3 cellular contexts compared by ENCODE assay signal in the genomic region with DNA sequence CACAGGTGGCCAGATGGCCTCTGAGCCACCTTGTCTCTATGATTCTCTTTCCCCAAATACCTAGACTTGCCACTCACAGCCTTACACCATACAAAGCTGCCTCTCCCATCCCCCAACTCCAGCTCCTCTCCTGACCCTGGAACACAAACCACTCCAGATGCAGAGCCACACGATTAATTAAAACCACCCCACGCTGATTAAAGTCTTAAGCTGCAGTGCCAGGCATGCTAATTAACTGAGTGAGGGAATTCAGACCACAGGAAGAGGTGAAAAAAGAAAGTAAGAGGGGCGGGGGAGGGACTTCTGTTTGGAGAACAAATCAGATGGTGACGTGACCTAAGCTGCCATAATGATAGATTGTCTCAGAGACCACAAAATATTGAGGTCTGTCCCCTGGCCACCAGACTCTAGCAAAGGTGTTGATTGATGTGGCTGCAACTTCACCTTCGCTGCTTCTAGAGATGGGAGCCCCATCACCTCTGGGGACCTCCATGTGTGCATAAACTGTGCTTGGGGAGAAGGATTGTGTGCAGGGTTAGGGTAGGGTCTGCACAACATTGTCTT.
TF ChIP-seq lines count a peak whose summit lies in the region.

No MANE protein-coding gene starts in this region.

TF ChIP-seq in SK-N-SH, 30 proteins besides CTCF, POLR2A, EP300 and RAD21 (continued from another document):
- TF ChIP-seq EZH2phosphoT487 (IDR thresholded peaks at IDR 0.05; ENCODE audit: borderline replicate concordance, low read depth) (no peak), POLR2AphosphoS5 (IDR thresholded peaks at IDR 0.05; ENCODE audit: low read depth, low read length) (no peak), TEAD4 (IDR thresholded peaks at IDR 0.05; ENCODE audit: borderline replicate concordance, insufficient read depth) (no peak), SMC3 (IDR thresholded peaks at IDR 0.05; ENCODE audit: low read depth, low read length) (no peak)
- TF ChIP-seq, protein P1, sequence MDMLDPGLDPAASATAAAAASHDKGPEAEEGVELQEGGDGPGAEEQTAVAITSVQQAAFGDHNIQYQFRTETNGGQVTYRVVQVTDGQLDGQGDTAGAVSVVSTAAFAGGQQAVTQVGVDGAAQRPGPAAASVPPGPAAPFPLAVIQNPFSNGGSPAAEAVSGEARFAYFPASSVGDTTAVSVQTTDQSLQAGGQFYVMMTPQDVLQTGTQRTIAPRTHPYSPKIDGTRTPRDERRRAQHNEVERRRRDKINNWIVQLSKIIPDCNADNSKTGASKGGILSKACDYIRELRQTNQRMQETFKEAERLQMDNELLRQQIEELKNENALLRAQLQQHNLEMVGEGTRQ (IDR thresholded peaks at IDR 0.05; ENCODE audit: borderline replicate concordance, low read depth, low read length): no peak

TF ChIP-seq in SK-N-SH treated with all-trans-retinoic acid at 6 μM for 48 hours, 23 proteins besides CTCF, POLR2A, EP300 and RAD21 (continued from another document):
- TF ChIP-seq, protein P2, sequence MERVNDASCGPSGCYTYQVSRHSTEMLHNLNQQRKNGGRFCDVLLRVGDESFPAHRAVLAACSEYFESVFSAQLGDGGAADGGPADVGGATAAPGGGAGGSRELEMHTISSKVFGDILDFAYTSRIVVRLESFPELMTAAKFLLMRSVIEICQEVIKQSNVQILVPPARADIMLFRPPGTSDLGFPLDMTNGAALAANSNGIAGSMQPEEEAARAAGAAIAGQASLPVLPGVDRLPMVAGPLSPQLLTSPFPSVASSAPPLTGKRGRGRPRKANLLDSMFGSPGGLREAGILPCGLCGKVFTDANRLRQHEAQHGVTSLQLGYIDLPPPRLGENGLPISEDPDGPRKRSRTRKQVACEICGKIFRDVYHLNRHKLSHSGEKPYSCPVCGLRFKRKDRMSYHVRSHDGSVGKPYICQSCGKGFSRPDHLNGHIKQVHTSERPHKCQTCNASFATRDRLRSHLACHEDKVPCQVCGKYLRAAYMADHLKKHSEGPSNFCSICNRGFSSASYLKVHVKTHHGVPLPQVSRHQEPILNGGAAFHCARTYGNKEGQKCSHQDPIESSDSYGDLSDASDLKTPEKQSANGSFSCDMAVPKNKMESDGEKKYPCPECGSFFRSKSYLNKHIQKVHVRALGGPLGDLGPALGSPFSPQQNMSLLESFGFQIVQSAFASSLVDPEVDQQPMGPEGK (CRISPR knock-in tag; IDR thresholded peaks at IDR 0.05; ENCODE audit: borderline replicate concordance): no peak
- no peak for TF ChIP-seq ZNF565 (CRISPR knock-in tag; conservative IDR thresholded peaks at IDR 0.05; ENCODE audit: low read depth)
- TF ChIP-seq ZFP3 (CRISPR knock-in tag; IDR thresholded peaks at IDR 0.05): no peak
- TF ChIP-seq, protein P3, sequence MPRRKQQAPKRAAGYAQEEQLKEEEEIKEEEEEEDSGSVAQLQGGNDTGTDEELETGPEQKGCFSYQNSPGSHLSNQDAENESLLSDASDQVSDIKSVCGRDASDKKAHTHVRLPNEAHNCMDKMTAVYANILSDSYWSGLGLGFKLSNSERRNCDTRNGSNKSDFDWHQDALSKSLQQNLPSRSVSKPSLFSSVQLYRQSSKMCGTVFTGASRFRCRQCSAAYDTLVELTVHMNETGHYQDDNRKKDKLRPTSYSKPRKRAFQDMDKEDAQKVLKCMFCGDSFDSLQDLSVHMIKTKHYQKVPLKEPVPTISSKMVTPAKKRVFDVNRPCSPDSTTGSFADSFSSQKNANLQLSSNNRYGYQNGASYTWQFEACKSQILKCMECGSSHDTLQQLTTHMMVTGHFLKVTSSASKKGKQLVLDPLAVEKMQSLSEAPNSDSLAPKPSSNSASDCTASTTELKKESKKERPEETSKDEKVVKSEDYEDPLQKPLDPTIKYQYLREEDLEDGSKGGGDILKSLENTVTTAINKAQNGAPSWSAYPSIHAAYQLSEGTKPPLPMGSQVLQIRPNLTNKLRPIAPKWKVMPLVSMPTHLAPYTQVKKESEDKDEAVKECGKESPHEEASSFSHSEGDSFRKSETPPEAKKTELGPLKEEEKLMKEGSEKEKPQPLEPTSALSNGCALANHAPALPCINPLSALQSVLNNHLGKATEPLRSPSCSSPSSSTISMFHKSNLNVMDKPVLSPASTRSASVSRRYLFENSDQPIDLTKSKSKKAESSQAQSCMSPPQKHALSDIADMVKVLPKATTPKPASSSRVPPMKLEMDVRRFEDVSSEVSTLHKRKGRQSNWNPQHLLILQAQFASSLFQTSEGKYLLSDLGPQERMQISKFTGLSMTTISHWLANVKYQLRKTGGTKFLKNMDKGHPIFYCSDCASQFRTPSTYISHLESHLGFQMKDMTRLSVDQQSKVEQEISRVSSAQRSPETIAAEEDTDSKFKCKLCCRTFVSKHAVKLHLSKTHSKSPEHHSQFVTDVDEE (CRISPR knock-in tag; IDR thresholded peaks at IDR 0.05): no peak
- no peak for TF ChIP-seq SNAI2 (CRISPR knock-in tag; IDR thresholded peaks at IDR 0.05)
- TF ChIP-seq, protein P4, sequence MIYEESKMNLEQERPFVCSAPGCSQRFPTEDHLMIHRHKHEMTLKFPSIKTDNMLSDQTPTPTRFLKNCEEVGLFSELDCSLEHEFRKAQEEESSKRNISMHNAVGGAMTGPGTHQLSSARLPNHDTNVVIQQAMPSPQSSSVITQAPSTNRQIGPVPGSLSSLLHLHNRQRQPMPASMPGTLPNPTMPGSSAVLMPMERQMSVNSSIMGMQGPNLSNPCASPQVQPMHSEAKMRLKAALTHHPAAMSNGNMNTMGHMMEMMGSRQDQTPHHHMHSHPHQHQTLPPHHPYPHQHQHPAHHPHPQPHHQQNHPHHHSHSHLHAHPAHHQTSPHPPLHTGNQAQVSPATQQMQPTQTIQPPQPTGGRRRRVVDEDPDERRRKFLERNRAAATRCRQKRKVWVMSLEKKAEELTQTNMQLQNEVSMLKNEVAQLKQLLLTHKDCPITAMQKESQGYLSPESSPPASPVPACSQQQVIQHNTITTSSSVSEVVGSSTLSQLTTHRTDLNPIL (CRISPR knock-in tag; IDR thresholded peaks at IDR 0.05; ENCODE audit: low read depth): no peak

TF ChIP-seq in K562, 482 proteins besides CTCF, POLR2A, EP300 and RAD21 (continued from another document):
- TF ChIP-seq, protein P5, sequence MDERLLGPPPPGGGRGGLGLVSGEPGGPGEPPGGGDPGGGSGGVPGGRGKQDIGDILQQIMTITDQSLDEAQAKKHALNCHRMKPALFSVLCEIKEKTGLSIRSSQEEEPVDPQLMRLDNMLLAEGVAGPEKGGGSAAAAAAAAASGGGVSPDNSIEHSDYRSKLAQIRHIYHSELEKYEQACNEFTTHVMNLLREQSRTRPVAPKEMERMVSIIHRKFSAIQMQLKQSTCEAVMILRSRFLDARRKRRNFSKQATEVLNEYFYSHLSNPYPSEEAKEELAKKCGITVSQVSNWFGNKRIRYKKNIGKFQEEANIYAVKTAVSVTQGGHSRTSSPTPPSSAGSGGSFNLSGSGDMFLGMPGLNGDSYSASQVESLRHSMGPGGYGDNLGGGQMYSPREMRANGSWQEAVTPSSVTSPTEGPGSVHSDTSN (CRISPR knock-in tag; IDR thresholded peaks at IDR 0.05; ENCODE audit: low read depth): peak; percentile 51
- TF ChIP-seq, protein P5 (tag; conservative IDR thresholded peaks at IDR 0.05; ENCODE audit: low read depth): no peak
- TF ChIP-seq TAF9B (IDR thresholded peaks at IDR 0.05; ENCODE audit: partially characterized antibody): no peak
- TF ChIP-seq, protein P6, sequence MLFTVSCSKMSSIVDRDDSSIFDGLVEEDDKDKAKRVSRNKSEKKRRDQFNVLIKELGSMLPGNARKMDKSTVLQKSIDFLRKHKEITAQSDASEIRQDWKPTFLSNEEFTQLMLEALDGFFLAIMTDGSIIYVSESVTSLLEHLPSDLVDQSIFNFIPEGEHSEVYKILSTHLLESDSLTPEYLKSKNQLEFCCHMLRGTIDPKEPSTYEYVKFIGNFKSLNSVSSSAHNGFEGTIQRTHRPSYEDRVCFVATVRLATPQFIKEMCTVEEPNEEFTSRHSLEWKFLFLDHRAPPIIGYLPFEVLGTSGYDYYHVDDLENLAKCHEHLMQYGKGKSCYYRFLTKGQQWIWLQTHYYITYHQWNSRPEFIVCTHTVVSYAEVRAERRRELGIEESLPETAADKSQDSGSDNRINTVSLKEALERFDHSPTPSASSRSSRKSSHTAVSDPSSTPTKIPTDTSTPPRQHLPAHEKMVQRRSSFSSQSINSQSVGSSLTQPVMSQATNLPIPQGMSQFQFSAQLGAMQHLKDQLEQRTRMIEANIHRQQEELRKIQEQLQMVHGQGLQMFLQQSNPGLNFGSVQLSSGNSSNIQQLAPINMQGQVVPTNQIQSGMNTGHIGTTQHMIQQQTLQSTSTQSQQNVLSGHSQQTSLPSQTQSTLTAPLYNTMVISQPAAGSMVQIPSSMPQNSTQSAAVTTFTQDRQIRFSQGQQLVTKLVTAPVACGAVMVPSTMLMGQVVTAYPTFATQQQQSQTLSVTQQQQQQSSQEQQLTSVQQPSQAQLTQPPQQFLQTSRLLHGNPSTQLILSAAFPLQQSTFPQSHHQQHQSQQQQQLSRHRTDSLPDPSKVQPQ (CRISPR knock-in tag; IDR thresholded peaks at IDR 0.05; ENCODE audit: borderline replicate concordance): no peak
- TF ChIP-seq CREBBP (IDR thresholded peaks at IDR 0.05; ENCODE audit: low read depth, low read length): no peak
- TF ChIP-seq HMG20B (CRISPR knock-in tag; IDR thresholded peaks at IDR 0.05): no peak
- no peak for TF ChIP-seq DNMT1 (IDR thresholded peaks at IDR 0.05)
- TF ChIP-seq, protein P7, sequence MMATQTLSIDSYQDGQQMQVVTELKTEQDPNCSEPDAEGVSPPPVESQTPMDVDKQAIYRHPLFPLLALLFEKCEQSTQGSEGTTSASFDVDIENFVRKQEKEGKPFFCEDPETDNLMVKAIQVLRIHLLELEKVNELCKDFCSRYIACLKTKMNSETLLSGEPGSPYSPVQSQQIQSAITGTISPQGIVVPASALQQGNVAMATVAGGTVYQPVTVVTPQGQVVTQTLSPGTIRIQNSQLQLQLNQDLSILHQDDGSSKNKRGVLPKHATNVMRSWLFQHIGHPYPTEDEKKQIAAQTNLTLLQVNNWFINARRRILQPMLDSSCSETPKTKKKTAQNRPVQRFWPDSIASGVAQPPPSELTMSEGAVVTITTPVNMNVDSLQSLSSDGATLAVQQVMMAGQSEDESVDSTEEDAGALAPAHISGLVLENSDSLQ (IDR thresholded peaks at IDR 0.05): peak; percentile 83
- TF ChIP-seq, protein P8, sequence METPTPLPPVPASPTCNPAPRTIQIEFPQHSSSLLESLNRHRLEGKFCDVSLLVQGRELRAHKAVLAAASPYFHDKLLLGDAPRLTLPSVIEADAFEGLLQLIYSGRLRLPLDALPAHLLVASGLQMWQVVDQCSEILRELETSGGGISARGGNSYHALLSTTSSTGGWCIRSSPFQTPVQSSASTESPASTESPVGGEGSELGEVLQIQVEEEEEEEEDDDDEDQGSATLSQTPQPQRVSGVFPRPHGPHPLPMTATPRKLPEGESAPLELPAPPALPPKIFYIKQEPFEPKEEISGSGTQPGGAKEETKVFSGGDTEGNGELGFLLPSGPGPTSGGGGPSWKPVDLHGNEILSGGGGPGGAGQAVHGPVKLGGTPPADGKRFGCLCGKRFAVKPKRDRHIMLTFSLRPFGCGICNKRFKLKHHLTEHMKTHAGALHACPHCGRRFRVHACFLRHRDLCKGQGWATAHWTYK (CRISPR knock-in tag; IDR thresholded peaks at IDR 0.05): no peak
- no peak for TF ChIP-seq RFX7 (CRISPR knock-in tag; IDR thresholded peaks at IDR 0.05)
